10 cellular contexts compared by ENCODE assay signal in the genomic region with DNA sequence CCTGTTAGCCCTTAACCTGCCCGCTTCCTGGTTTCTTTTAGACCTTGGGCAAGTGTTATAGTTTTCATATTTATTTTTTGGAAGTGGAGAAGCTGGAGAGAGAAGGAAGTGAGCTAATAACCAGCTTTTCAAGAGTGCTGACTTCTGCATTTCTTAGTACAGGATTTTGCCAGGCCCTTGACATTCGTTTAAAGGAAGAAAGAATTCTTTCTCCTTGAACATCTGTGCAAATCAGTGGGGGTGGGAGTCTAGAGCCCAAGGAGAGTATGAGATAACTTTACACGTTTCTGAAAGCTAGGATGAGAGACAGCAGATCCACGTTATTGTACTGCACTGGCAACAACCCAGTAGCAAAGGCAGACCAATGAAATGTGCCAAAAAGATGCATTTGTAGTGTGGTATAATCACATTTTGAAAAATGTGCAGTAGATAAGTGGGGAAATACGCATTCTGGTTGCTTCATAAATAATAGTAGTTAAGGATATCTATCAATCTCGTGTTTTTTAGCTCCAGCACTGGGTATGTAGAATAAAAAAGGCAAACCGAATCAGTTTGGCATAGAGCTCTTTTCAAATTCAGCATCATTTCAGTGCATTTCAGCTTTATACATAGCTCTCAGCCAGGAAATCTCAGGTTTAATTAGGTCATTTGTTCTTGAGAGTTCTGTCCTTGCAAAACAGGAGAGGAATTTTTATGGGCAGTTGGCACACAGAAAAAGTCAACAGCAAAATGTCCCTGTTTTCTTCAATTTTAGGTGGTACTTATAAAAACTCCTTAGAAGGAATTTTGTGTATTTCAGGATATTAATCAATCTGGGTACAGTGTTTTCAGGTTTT. TPM values are rescaled to one million over a fixed set of nuclear protein-coding genes. Genes with fewer than 3 reads are reported as not detected.
DNase-seq lines count a peak whose midpoint lies in the region; ATAC-seq and TF ChIP-seq lines count a peak whose summit lies in the region.
"Had no signal": no experiment of that assay in that cellular context is flagged by ENCODE, and none has a peak within 500 bp of the region (broad histone marks: within the 10 kb centered on the region; RNA-seq: fewer than 3 reads in every experiment).

No MANE protein-coding gene starts in this region.

- H3K4me1 ChIP-seq in ectodermal cell (ENCODE audit: control insufficient read depth, insufficient read depth, low read length) (peaks cover 33% of the 10 kb centered on the region), lower lobe of right lung (peaks cover 43% of the 10 kb centered on the region), thyroid gland (peaks cover 49 to 54% of the 10 kb centered on the region in 2 donors)

- no peaks in the 10 kb centered on the region for H3K9me3 ChIP-seq in ectodermal cell (ENCODE audit: control insufficient read depth, low read length)
- H3K9me3 ChIP-seq in lower lobe of right lung = no peaks in the 10 kb centered on the region
- no peaks in the 10 kb centered on the region for H3K9me3 ChIP-seq in thyroid gland

- peak; percentile 37 for DNase-seq in LNCaP clone FGC (ENCODE audit: low read depth)
- DNase-seq in lower lobe of right lung = no peak
- DNase-seq in thyroid gland = no peak
- DNase-seq in NCI-H1436 (lab: John Stamatoyannopoulos, UW) = no peak
- DNase-seq in natural killer cell treated with Interleukin-12 subunit alpha and Interleukin-12 subunit beta and Interleukin-15 and Interleukin-18, amount 100 ng/mL, for 72 hours (ENCODE audit: low spot score) = no peak
- DNase-seq in SW 1271 (lab: John Stamatoyannopoulos, UW) = no peak
- DNase-seq in NCI-H2227 treated with DMSO at 0.1 percent for 48 hours (lab: John Stamatoyannopoulos, UW) = no peak
- DNase-seq: MV-4-11 had no signal

- no peaks in the 10 kb centered on the region for H3K9me3 Mint-ChIP-seq in natural killer cell treated with Interleukin-12 subunit alpha and Interleukin-12 subunit beta and Interleukin-15 and Interleukin-18, amount 100 ng/mL, for 72 hours
- H3K9me3 Mint-ChIP-seq: activated naive CD4-positive, alpha-beta T cell treated with anti-CD3 and anti-CD28 coated beads, Interleukin-2, amount 50 U/mL, for 24 hours had no signal

- no peak for TF ChIP-seq POLR2A in thyroid gland (IDR thresholded peaks at IDR 0.05)

- H3K36me3 ChIP-seq in ectodermal cell (ENCODE audit: control insufficient read depth, insufficient read depth, low read length) (no peaks in the 10 kb centered on the region), lower lobe of right lung (no peaks in the 10 kb centered on the region), thyroid gland (no peaks in the 10 kb centered on the region)

- H3K27ac Mint-ChIP-seq in natural killer cell treated with Interleukin-12 subunit alpha and Interleukin-12 subunit beta and Interleukin-15 and Interleukin-18, amount 100 ng/mL, for 72 hours = no peak overlapping the region
- H3K27ac Mint-ChIP-seq: activated naive CD4-positive, alpha-beta T cell treated with anti-CD3 and anti-CD28 coated beads, Interleukin-2, amount 50 U/mL, for 24 hours had no signal

- intact Hi-C loops in lower lobe of right lung (cut with DNase I) = no loop called here
- intact Hi-C loops in thyroid gland (cut with DNase I) = no loop called here

- WGBS in ectodermal cell, 2 experiments = 77 to 79% methylated on average over 7 of the region's 7 CpGs
- 26 to 27% methylated on average over 7 of the region's 7 CpGs for WGBS in thyroid gland, 2 donors

- no peaks in the 10 kb centered on the region for H3K36me3 Mint-ChIP-seq in natural killer cell treated with Interleukin-12 subunit alpha and Interleukin-12 subunit beta and Interleukin-15 and Interleukin-18, amount 100 ng/mL, for 72 hours
- H3K36me3 Mint-ChIP-seq: activated naive CD4-positive, alpha-beta T cell treated with anti-CD3 and anti-CD28 coated beads, Interleukin-2, amount 50 U/mL, for 24 hours had no signal

- peaks cover 17 to 18% of the 10 kb centered on the region in 2 donors for H3K27me3 Mint-ChIP-seq in natural killer cell treated with Interleukin-12 subunit alpha and Interleukin-12 subunit beta and Interleukin-15 and Interleukin-18, amount 100 ng/mL, for 72 hours

- ATAC-seq in lower lobe of right lung = peak; percentile 48 to 63
- ATAC-seq in natural killer cell treated with Interleukin-12 subunit alpha and Interleukin-12 subunit beta and Interleukin-15 and Interleukin-18, amount 100 ng/mL, for 72 hours = no peak

- H3K4me3 ChIP-seq in LNCaP clone FGC (ENCODE audit: low read depth, low read length) (peak overlapping the region; percentile 25), ectodermal cell (ENCODE audit: insufficient read depth, low read depth, low read length) (no peak overlapping the region), lower lobe of right lung (no peak overlapping the region), thyroid gland (replicated peaks in 1 of 3) (no peak overlapping the region)

- H3K27ac ChIP-seq in ectodermal cell (ENCODE audit: insufficient read depth, low read depth, low read length, poor library complexity, severe bottlenecking) (peak overlapping the region; percentile 44), lower lobe of right lung (peak overlapping the region; percentile 79), thyroid gland (peak overlapping the region; percentile 88 to 98 (median 94))

- no peaks in the 10 kb centered on the region for H3K4me1 Mint-ChIP-seq in natural killer cell treated with Interleukin-12 subunit alpha and Interleukin-12 subunit beta and Interleukin-15 and Interleukin-18, amount 100 ng/mL, for 72 hours (ENCODE audit: low read depth in 2 of 2)
- H3K4me1 Mint-ChIP-seq: activated naive CD4-positive, alpha-beta T cell treated with anti-CD3 and anti-CD28 coated beads, Interleukin-2, amount 50 U/mL, for 24 hours had no signal

- H3K4me3 Mint-ChIP-seq in natural killer cell treated with Interleukin-12 subunit alpha and Interleukin-12 subunit beta and Interleukin-15 and Interleukin-18, amount 100 ng/mL, for 72 hours = no peak overlapping the region
- H3K4me3 Mint-ChIP-seq: activated naive CD4-positive, alpha-beta T cell treated with anti-CD3 and anti-CD28 coated beads, Interleukin-2, amount 50 U/mL, for 24 hours had no signal

- no peak for TF ChIP-seq CTCF in LNCaP clone FGC (IDR thresholded peaks at IDR 0.05; ENCODE audit: control insufficient read depth, extremely low read depth, insufficient read depth)
- no peak for TF ChIP-seq CTCF in lower lobe of right lung (IDR thresholded peaks at IDR 0.05)
- no peak for TF ChIP-seq CTCF in thyroid gland (IDR thresholded peaks at IDR 0.05)

- no peaks in the 10 kb centered on the region for H3K27me3 ChIP-seq in ectodermal cell (ENCODE audit: control insufficient read depth, insufficient read depth, low read length, poor library complexity, severe bottlenecking)
- no peaks in the 10 kb centered on the region for H3K27me3 ChIP-seq in lower lobe of right lung (ENCODE audit: low read depth)
- no peaks in the 10 kb centered on the region for H3K27me3 ChIP-seq in thyroid gland

RNA-seq across cellular contexts. Expression of gene RNF113B, which starts 4.3 kb away (rescaled TPM):
- not detected for polyA plus RNA-seq in ectodermal cell (2013, experiment 1 of 4)
- polyA plus RNA-seq in ectodermal cell (2013, experiment 2 of 4) = not detected
- polyA plus RNA-seq in ectodermal cell (2013, experiment 3 of 4) = not detected
- polyA plus RNA-seq in ectodermal cell (2013, experiment 4 of 4) = not detected
- not detected for total RNA-seq in lower lobe of right lung
- total RNA-seq in thyroid gland = not detected
- total RNA-seq in natural killer cell treated with Interleukin-12 subunit alpha and Interleukin-12 subunit beta and Interleukin-15 and Interleukin-18, amount 100 ng/mL, for 72 hours = not detected

RNA-seq across cellular contexts. Expression of gene FARP1, which starts 29.9 kb away (rescaled TPM):
- polyA plus RNA-seq in ectodermal cell (2013, experiment 1 of 4) = 127 TPM
- polyA plus RNA-seq in ectodermal cell (2013, experiment 2 of 4) = 141 TPM
- polyA plus RNA-seq in ectodermal cell (2013, experiment 3 of 4) = 100.0 TPM
- 86.1 TPM for polyA plus RNA-seq in ectodermal cell (2013, experiment 4 of 4)
- total RNA-seq in lower lobe of right lung (110 TPM), thyroid gland (100 to 1,000 TPM; 103 to 172 (median 129) TPM)
- total RNA-seq in natural killer cell treated with Interleukin-12 subunit alpha and Interleukin-12 subunit beta and Interleukin-15 and Interleukin-18, amount 100 ng/mL, for 72 hours = 1 to 10 TPM; 1.0 to 2.2 TPM

Comparison
In these comparisons a context has a peak if more than half of its experiments do, and no peak if none do; other contexts are left out.
1. H3K27ac ChIP-seq: peak in every context shown above with its lines; median percentile 94 in thyroid gland; 79 in lower lobe of right lung; 44 in ectodermal cell.
2. ATAC-seq: peak in lower lobe of right lung (2 of 2); none in natural killer cell treated with Interleukin-12 subunit alpha and Interleukin-12 subunit beta and Interleukin-15 and Interleukin-18, amount 100 ng/mL, for 72 hours (0 of 2).
3. RNA of gene FARP1, which starts 29.9 kb away (total RNA-seq): 103 to 172 TPM in thyroid gland and 110 TPM in lower lobe of right lung (single experiment); 1.0 to 2.2 TPM in natural killer cell treated with Interleukin-12 subunit alpha and Interleukin-12 subunit beta and Interleukin-15 and Interleukin-18, amount 100 ng/mL, for 72 hours; every median in the first group is over 10 times any median in the second.